Comparison of ENCODE assay signal across 16 cellular contexts in the genomic region with DNA sequence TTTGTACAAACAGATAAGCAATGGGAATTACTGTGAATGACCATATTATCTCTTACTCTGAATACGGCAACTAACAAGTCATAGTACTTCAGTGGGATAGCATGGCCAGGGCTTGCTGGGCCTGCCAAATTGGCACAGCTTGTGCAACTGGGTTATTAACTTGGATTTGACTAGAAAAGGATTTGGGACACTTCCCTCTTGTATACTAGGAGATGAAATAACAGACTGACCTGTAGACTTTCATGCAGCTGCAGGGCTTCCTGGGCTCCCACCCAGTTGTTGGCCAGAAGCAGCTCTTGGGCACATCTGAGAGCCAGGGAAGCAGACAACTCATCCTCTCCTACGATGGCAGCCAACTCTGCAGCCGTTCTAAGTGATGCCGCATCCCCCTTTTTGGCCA. TPM values are rescaled to one million over a fixed set of nuclear protein-coding genes. Genes with fewer than 3 reads are reported as not detected.
DNase-seq lines count a peak whose midpoint lies in the region; ATAC-seq and TF ChIP-seq lines count a peak whose summit lies in the region.
"Had no signal": no experiment of that assay in that cellular context is flagged by ENCODE, and none has a peak within 500 bp of the region (broad histone marks: within the 10 kb centered on the region; RNA-seq: fewer than 3 reads in every experiment).

No MANE protein-coding gene starts in this region.

- DNase-seq in esophagus muscularis mucosa (ENCODE audit: extremely low spot score) (peak; percentile 87), globus pallidus (ENCODE audit: low spot score) (peak; percentile 43), psoas muscle (peak; percentile 52 to 77), tibial nerve (ENCODE audit: low spot score in 2 of 2) (peak in 1 of 2 donors; percentile 33), NCI-H2029 (lab: John Stamatoyannopoulos, UW) (no peak)
- DNase-seq in activated naive CD8-positive, alpha-beta T cell treated with anti-CD3 and anti-CD28 coated beads for 36 hours, result no peak
- DNase-seq: CD4-positive, alpha-beta memory T cell; KBM-7; NCI-H1105 treated with DMSO at 0.1 percent for 48 hours; NCI-H1694; NCI-H748 treated with DMSO at 0.1 percent for 48 hours; Right ventricle myocardium superior had no signal

- H3K27ac ChIP-seq in esophagus muscularis mucosa (replicated peaks in 1 of 4) (peak overlapping the region in 1 of 4 donors; percentile 10), psoas muscle (no peak overlapping the region), tibial nerve (peak overlapping the region; percentile 0 to 89 (median 69))
- H3K27ac ChIP-seq: BLaER1 had no signal

- peaks cover 57 to 100% (median 93%) of the 10 kb centered on the region in 4 donors for H3K36me3 ChIP-seq in esophagus muscularis mucosa
- peaks cover 15 to 100% of the 10 kb centered on the region in 2 donors for H3K36me3 ChIP-seq in psoas muscle (ENCODE audit: insufficient read depth in 1 of 2, low read depth in 1 of 2)
- H3K36me3 ChIP-seq in tibial nerve, result peaks cover 0 to 100% (median 22%) of the 10 kb centered on the region in 3 donors

- H3K9me3 ChIP-seq in esophagus muscularis mucosa (no peaks in the 10 kb centered on the region), psoas muscle (no peaks in the 10 kb centered on the region), tibial nerve (no peaks in the 10 kb centered on the region)
- H3K9me3 ChIP-seq: BLaER1 had no signal

- TF ChIP-seq POLR2A in esophagus muscularis mucosa (IDR thresholded peaks at IDR 0.05; ENCODE audit: low read depth), result no peak
- TF ChIP-seq POLR2A in tibial nerve (IDR thresholded peaks at IDR 0.05), result no peak

- H3K4me1 Mint-ChIP-seq in activated naive CD8-positive, alpha-beta T cell treated with anti-CD3 and anti-CD28 coated beads for 36 hours, result no peaks in the 10 kb centered on the region
- H3K4me1 Mint-ChIP-seq: CD4-positive, alpha-beta memory T cell had no signal

- 88% methylated on average over 4 of the region's 4 CpGs for WGBS in esophagus muscularis mucosa
- WGBS in psoas muscle, 3 donors, result 31 to 65% (median 36%) methylated on average over 4 of the region's 4 CpGs
- WGBS in tibial nerve, 2 donors, result 76 to 80% methylated on average over 4 of the region's 4 CpGs

- H3K27ac Mint-ChIP-seq in activated naive CD8-positive, alpha-beta T cell treated with anti-CD3 and anti-CD28 coated beads for 36 hours, result no peak overlapping the region

- no peak for TF ChIP-seq EP300 in esophagus muscularis mucosa (IDR thresholded peaks at IDR 0.05)
- peak in 1 of 2 donors; percentile 33 for TF ChIP-seq EP300 in tibial nerve (IDR thresholded peaks at IDR 0.05)

- H3K27me3 Mint-ChIP-seq in activated naive CD8-positive, alpha-beta T cell treated with anti-CD3 and anti-CD28 coated beads for 36 hours, result no peaks in the 10 kb centered on the region
- H3K27me3 Mint-ChIP-seq: CD4-positive, alpha-beta memory T cell had no signal

- no peak overlapping the region for H3K4me3 Mint-ChIP-seq in activated naive CD8-positive, alpha-beta T cell treated with anti-CD3 and anti-CD28 coated beads for 36 hours
- H3K4me3 Mint-ChIP-seq: CD4-positive, alpha-beta memory T cell had no signal

- intact Hi-C loops in esophagus muscularis mucosa (cut with DNase I) (no loop called here), psoas muscle (cut with DNase I) (loop anchor here in 1 of 2 donors (5.0 kb wide), 1 partner anchor 34 kb away; no protein-coding TSS in a partner anchor)

- H3K4me1 ChIP-seq in esophagus muscularis mucosa (no peaks in the 10 kb centered on the region), psoas muscle (no peaks in the 10 kb centered on the region), tibial nerve (peaks cover 0 to 26% (median 5%) of the 10 kb centered on the region in 4 donors)
- H3K4me1 ChIP-seq: BLaER1 had no signal

- ATAC-seq in psoas muscle (peak in 3 of 4 donors; percentile 47 to 61 (median 59)), HG02970 (IDR thresholded peaks at IDR 0.05; ENCODE audit: low FRiP score, unreplicated experiment) (no peak)

- H3K27me3 ChIP-seq in esophagus muscularis mucosa (no peaks in the 10 kb centered on the region), psoas muscle (ENCODE audit: insufficient read depth in 3 of 3, low read length in 2 of 3) (no peaks in the 10 kb centered on the region), tibial nerve (no peaks in the 10 kb centered on the region)
- H3K27me3 ChIP-seq: BLaER1 had no signal

- TF ChIP-seq CTCF in esophagus muscularis mucosa (IDR thresholded peaks at IDR 0.05) (no peak), psoas muscle (IDR thresholded peaks at IDR 0.05) (no peak), tibial nerve (IDR thresholded peaks at IDR 0.05) (no peak)

- peaks cover 19% of the 10 kb centered on the region for H3K36me3 Mint-ChIP-seq in activated naive CD8-positive, alpha-beta T cell treated with anti-CD3 and anti-CD28 coated beads for 36 hours

- no peaks in the 10 kb centered on the region for H3K9me3 Mint-ChIP-seq in activated naive CD8-positive, alpha-beta T cell treated with anti-CD3 and anti-CD28 coated beads for 36 hours
- H3K9me3 Mint-ChIP-seq: CD4-positive, alpha-beta memory T cell had no signal

- H3K4me3 ChIP-seq in esophagus muscularis mucosa (no peak overlapping the region), psoas muscle (no peak overlapping the region), tibial nerve (no peak overlapping the region)
- H3K4me3 ChIP-seq: BLaER1 had no signal

RNA-seq across cellular contexts. Expression of gene CNOT8, which starts 39.8 kb away (rescaled TPM):
- total RNA-seq in esophagus muscularis mucosa (10 to 100 TPM; 41.1 to 72.6 (median 62.2) TPM), psoas muscle (10 to 100 TPM; 14.2 to 17.2 (median 16.2) TPM), tibial nerve (100 to 1,000 TPM in 2 of 4 donors, 10 to 100 TPM in 2; 83.9 to 136 (median 102) TPM)
- 10 to 100 TPM; 14.3 to 33.9 (median 22.7) TPM for polyA plus RNA-seq in psoas muscle
- 10 to 100 TPM; 53.7 to 53.9 TPM for total RNA-seq in activated naive CD8-positive, alpha-beta T cell treated with anti-CD3 and anti-CD28 coated beads for 36 hours

RNA-seq across cellular contexts. Expression of gene GEMIN5, which starts 39.8 kb away (rescaled TPM):
- total RNA-seq in esophagus muscularis mucosa, result 10 to 100 TPM; 14.1 to 20.4 (median 17.3) TPM
- total RNA-seq in psoas muscle, result 10 to 100 TPM; 16.7 to 23.1 (median 22.5) TPM
- polyA plus RNA-seq in psoas muscle, result 10 to 100 TPM in 1 of 3 donors, 1 to 10 TPM in 2; 6.6 to 15.7 (median 8.8) TPM
- 10 to 100 TPM; 17.8 to 20.5 (median 18.8) TPM for total RNA-seq in tibial nerve
- total RNA-seq in activated naive CD8-positive, alpha-beta T cell treated with anti-CD3 and anti-CD28 coated beads for 36 hours, result 10 to 100 TPM; 41.9 to 44.8 TPM

RNA-seq across cellular contexts. Expression of gene MRPL22, which starts 42.7 kb away (rescaled TPM):
- 10 to 100 TPM in 3 of 4 donors, 1 to 10 TPM in 1; 8.7 to 31.4 (median 17.2) TPM for total RNA-seq in esophagus muscularis mucosa
- total RNA-seq in psoas muscle, result 10 to 100 TPM; 28.4 to 53.0 (median 38.1) TPM
- polyA plus RNA-seq in psoas muscle, result 10 to 100 TPM; 46.7 to 83.6 (median 56.0) TPM
- 10 to 100 TPM; 12.2 to 18.1 (median 14.3) TPM for total RNA-seq in tibial nerve
- total RNA-seq in activated naive CD8-positive, alpha-beta T cell treated with anti-CD3 and anti-CD28 coated beads for 36 hours, result 10 to 100 TPM; 75.3 to 91.0 TPM

RNA-seq across cellular contexts. Expression of gene FAXDC2, which starts 47.8 kb away (rescaled TPM):
- 10 to 100 TPM; 27.6 to 32.1 (median 29.5) TPM for total RNA-seq in esophagus muscularis mucosa
- total RNA-seq in psoas muscle, result 10 to 100 TPM in 1 of 4 donors, 1 to 10 TPM in 3; 1.5 to 11.0 (median 2.5) TPM
- 1 to 10 TPM; 2.8 to 4.6 (median 4.4) TPM for polyA plus RNA-seq in psoas muscle
- 100 to 1,000 TPM in 1 of 4 donors, 10 to 100 TPM in 3; 57.6 to 154 (median 75.8) TPM for total RNA-seq in tibial nerve
- under 1 TPM in 1 of 2 experiments, not detected in 1; 0.08 TPM for total RNA-seq in activated naive CD8-positive, alpha-beta T cell treated with anti-CD3 and anti-CD28 coated beads for 36 hours
- total RNA-seq: A673, NCI-H460 had no signal

Comparison
In these comparisons a context has a peak if more than half of its experiments do, and no peak if none do; other contexts are left out.
1. DNase-seq: peak in esophagus muscularis mucosa (single experiment), globus pallidus (single experiment) and psoas muscle (2 of 2); none in NCI-H2029 (single experiment) and activated naive CD8-positive, alpha-beta T cell treated with anti-CD3 and anti-CD28 coated beads for 36 hours (single experiment).